In genomic region chr13:78826312-78826711, GRCh38 we compare ENCODE assay signal across 23 cellular contexts.
DNase-seq lines count a peak whose midpoint lies in the region; TF ChIP-seq lines count a peak whose summit lies in the region.
"Had no signal": no experiment of that assay in that cellular context is flagged by ENCODE, and none has a peak within 500 bp of the region (broad histone marks: within the 10 kb centered on the region; RNA-seq: fewer than 3 reads in every experiment).

No MANE protein-coding gene starts in this region.

- TF ChIP-seq EP300 in suprapubic skin (IDR thresholded peaks at IDR 0.05): no peak

- no peaks in the 10 kb centered on the region for H3K27me3 ChIP-seq in suprapubic skin
- H3K27me3 ChIP-seq: BLaER1 treated with 17β-estradiol and CSF1 and Interleukin-3, amounts not matched to agents 10 nM and 100 nM had no signal

- no peak overlapping the region for H3K27ac ChIP-seq in suprapubic skin
- H3K27ac ChIP-seq: BLaER1 treated with 17β-estradiol and CSF1 and Interleukin-3, amounts not matched to agents 10 nM and 100 nM; GM23248; PC-9; SJSA1 had no signal

- H3K4me1 ChIP-seq in suprapubic skin: no peaks in the 10 kb centered on the region
- H3K4me1 ChIP-seq: BLaER1 treated with 17β-estradiol and CSF1 and Interleukin-3, amounts not matched to agents 10 nM and 100 nM; SJSA1 had no signal

- H3K9me3 ChIP-seq in suprapubic skin: no peaks in the 10 kb centered on the region
- H3K9me3 ChIP-seq: BLaER1 treated with 17β-estradiol and CSF1 and Interleukin-3, amounts not matched to agents 10 nM and 100 nM; MG63; SJSA1 had no signal

- TF ChIP-seq CTCF in suprapubic skin (IDR thresholded peaks at IDR 0.05): no peak

- no peak overlapping the region for H3K4me3 ChIP-seq in suprapubic skin
- H3K4me3 ChIP-seq: BLaER1 treated with 17β-estradiol and CSF1 and Interleukin-3, amounts not matched to agents 10 nM and 100 nM; GM23248; MG63; PC-9; SJSA1 had no signal

- WGBS in suprapubic skin: 91% methylated on average over 1 of the region's 1 CpG

- DNase-seq in NCI-H2171 treated with DMSO at 0.1 percent for 48 hours (lab: John Stamatoyannopoulos, UW): peak; percentile 16
- DNase-seq in NCI-H2171 (lab: John Stamatoyannopoulos, UW): no peak
- peak; percentile 83 for DNase-seq in NCI-H1417 treated with DMSO at 0.1 percent for 48 hours (lab: John Stamatoyannopoulos, UW)
- peak; percentile 81 for DNase-seq in NCI-H526 treated with DMSO at 0.1 percent for 48 hours (lab: John Stamatoyannopoulos, UW)
- no peak for DNase-seq in suprapubic skin (ENCODE audit: low spot score in 2 of 2)
- no peak for DNase-seq in RKO (ENCODE audit: low spot score)
- no peak for DNase-seq in glomerular visceral epithelial cell (ENCODE audit: extremely low spot score)
- DNase-seq: AML-193; CD4-positive, alpha-beta T cell; DMS53; GM23248; H9; KG1; MG63; NCI-H1436; NCI-H1930; NCI-H774; PC-9; Right ventricle myocardium superior; RPMI8226; T-helper 2 cell had no signal

- H3K36me3 ChIP-seq in suprapubic skin: no peaks in the 10 kb centered on the region
- H3K36me3 ChIP-seq: BLaER1 treated with 17β-estradiol and CSF1 and Interleukin-3, amounts not matched to agents 10 nM and 100 nM; MG63; SJSA1 had no signal

- TF ChIP-seq POLR2A in suprapubic skin (IDR thresholded peaks at IDR 0.05): no peak

Comparison
In these comparisons a context has a peak if more than half of its experiments do, and no peak if none do; other contexts are left out.
1. DNase-seq: peak in NCI-H2171 treated with DMSO at 0.1 percent for 48 hours (single experiment), NCI-H1417 treated with DMSO at 0.1 percent for 48 hours (single experiment) and NCI-H526 treated with DMSO at 0.1 percent for 48 hours (single experiment); none in NCI-H2171 (single experiment), suprapubic skin (0 of 2), RKO (single experiment) and glomerular visceral epithelial cell (single experiment).